In the genomic region with DNA sequence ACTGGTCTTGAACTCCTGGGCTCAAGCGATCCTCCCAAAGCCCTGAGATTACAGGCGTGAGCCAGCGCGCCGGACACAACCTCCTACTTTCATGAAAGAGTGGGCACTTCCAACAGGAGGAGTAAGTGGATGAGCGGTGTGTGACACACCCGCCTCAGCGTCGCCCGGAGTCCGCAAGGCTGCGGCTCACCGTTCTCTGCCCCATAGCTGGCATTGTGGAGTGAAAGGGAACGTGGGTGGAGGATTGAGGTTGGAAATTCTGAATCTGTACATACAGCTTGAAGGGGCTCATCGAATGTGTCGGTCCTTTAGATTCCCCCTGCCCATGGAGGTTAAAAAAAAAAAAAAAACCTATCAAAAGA, we compare ENCODE assay signal across 1 cellular context.
TF ChIP-seq lines count a peak whose summit lies in the region.

No MANE protein-coding gene starts in this region.

TF ChIP-seq in GM12878, 131 proteins besides CTCF, POLR2A, EP300 and RAD21:
- TF ChIP-seq RELA (IDR thresholded peaks at IDR 0.05; ENCODE audit: borderline replicate concordance, partially characterized antibody) (no peak), RFX5 (IDR thresholded peaks at IDR 0.05; ENCODE audit: low read depth, low read length) (no peak), TCF7 (IDR thresholded peaks at IDR 0.05; ENCODE audit: borderline replicate concordance) (no peak), POLR2AphosphoS2 (IDR thresholded peaks at IDR 0.05; ENCODE audit: low read depth, low read length) (no peak), SPI1 (IDR thresholded peaks at IDR 0.05; ENCODE audit: borderline replicate concordance, insufficient read depth, low read depth, low read length) (no peak), CREB1 (IDR thresholded peaks at IDR 0.05; ENCODE audit: low read depth) (no peak), STAT3 (IDR thresholded peaks at IDR 0.05; ENCODE audit: low read depth, low read length) (no peak), RAD51 (IDR thresholded peaks at IDR 0.05) (no peak), SUPT20H (IDR thresholded peaks at IDR 0.05; ENCODE audit: borderline replicate concordance, control insufficient read depth, low read depth, low read length) (no peak), EED (IDR thresholded peaks at IDR 0.05; ENCODE audit: low read depth) (no peak), SMAD5 (IDR thresholded peaks at IDR 0.05; ENCODE audit: low read depth) (no peak), CEBPB (IDR thresholded peaks at IDR 0.05; ENCODE audit: borderline replicate concordance in 1 of 2, low read depth in 2 of 2, low read length in 2 of 2) (no peak)
- TF ChIP-seq, protein P1, sequence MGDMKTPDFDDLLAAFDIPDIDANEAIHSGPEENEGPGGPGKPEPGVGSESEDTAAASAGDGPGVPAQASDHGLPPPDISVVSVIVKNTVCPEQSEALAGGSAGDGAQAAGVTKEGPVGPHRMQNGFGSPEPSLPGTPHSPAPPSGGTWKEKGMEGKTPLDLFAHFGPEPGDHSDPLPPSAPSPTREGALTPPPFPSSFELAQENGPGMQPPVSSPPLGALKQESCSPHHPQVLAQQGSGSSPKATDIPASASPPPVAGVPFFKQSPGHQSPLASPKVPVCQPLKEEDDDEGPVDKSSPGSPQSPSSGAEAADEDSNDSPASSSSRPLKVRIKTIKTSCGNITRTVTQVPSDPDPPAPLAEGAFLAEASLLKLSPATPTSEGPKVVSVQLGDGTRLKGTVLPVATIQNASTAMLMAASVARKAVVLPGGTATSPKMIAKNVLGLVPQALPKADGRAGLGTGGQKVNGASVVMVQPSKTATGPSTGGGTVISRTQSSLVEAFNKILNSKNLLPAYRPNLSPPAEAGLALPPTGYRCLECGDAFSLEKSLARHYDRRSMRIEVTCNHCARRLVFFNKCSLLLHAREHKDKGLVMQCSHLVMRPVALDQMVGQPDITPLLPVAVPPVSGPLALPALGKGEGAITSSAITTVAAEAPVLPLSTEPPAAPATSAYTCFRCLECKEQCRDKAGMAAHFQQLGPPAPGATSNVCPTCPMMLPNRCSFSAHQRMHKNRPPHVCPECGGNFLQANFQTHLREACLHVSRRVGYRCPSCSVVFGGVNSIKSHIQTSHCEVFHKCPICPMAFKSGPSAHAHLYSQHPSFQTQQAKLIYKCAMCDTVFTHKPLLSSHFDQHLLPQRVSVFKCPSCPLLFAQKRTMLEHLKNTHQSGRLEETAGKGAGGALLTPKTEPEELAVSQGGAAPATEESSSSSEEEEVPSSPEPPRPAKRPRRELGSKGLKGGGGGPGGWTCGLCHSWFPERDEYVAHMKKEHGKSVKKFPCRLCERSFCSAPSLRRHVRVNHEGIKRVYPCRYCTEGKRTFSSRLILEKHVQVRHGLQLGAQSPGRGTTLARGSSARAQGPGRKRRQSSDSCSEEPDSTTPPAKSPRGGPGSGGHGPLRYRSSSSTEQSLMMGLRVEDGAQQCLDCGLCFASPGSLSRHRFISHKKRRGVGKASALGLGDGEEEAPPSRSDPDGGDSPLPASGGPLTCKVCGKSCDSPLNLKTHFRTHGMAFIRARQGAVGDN (IDR thresholded peaks at IDR 0.05) = no peak
